In genomic region chr1:210123383-210123782, GRCh38 we compare ENCODE assay signal across 13 cellular contexts.
"Had no signal": no experiment of that assay in that cellular context is flagged by ENCODE, and none has a peak within 500 bp of the region (broad histone marks: within the 10 kb centered on the region; RNA-seq: fewer than 3 reads in every experiment).

No MANE protein-coding gene starts in this region.

- H3K27ac ChIP-seq: heart left ventricle, thyroid gland, VCaP had no signal

- H3K9me3 Mint-ChIP-seq: activated CD4-positive, alpha-beta memory T cell treated with anti-CD3 and anti-CD28 coated beads for 36 hours; natural killer cell treated with Interleukin-12 subunit alpha and Interleukin-12 subunit beta and Interleukin-15 and Interleukin-18, amount 100 ng/mL, for 72 hours; stimulated activated effector memory CD8-positive, alpha-beta T cell treated with anti-CD3 and anti-CD28 coated beads, Interleukin-12 subunit alpha, Interleukin-12 subunit beta, amount 100 ng/mL, for 72 hours had no signal

- H3K27me3 Mint-ChIP-seq: activated CD8-positive, alpha-beta memory T cell treated with anti-CD3 and anti-CD28 coated beads, Interleukin-2, amount 10 ng/mL, durations not matched to agents 7 days and 5 days had no signal

- H3K36me3 Mint-ChIP-seq: activated CD4-positive, alpha-beta memory T cell treated with anti-CD3 and anti-CD28 coated beads for 36 hours; activated CD8-positive, alpha-beta memory T cell treated with anti-CD3 and anti-CD28 coated beads, Interleukin-2, amount 10 ng/mL, durations not matched to agents 7 days and 5 days; activated naive CD8-positive, alpha-beta T cell; natural killer cell treated with Interleukin-12 subunit alpha and Interleukin-12 subunit beta and Interleukin-15 and Interleukin-18, amount 100 ng/mL, for 72 hours; stimulated activated effector memory CD8-positive, alpha-beta T cell treated with anti-CD3 and anti-CD28 coated beads, Interleukin-12 subunit alpha, Interleukin-12 subunit beta, amount 100 ng/mL, for 72 hours had no signal

- H3K4me3 Mint-ChIP-seq: activated CD4-positive, alpha-beta memory T cell treated with anti-CD3 and anti-CD28 coated beads for 36 hours; activated CD8-positive, alpha-beta memory T cell treated with anti-CD3 and anti-CD28 coated beads, Interleukin-2, amount 10 ng/mL, durations not matched to agents 7 days and 5 days; activated naive CD8-positive, alpha-beta T cell; natural killer cell treated with Interleukin-12 subunit alpha and Interleukin-12 subunit beta and Interleukin-15 and Interleukin-18, amount 100 ng/mL, for 72 hours; stimulated activated effector memory CD8-positive, alpha-beta T cell treated with anti-CD3 and anti-CD28 coated beads, Interleukin-12 subunit alpha, Interleukin-12 subunit beta, amount 100 ng/mL, for 72 hours had no signal

- H3K27me3 ChIP-seq: thyroid gland had no signal

- H3K4me1 Mint-ChIP-seq: activated CD8-positive, alpha-beta memory T cell treated with anti-CD3 and anti-CD28 coated beads, Interleukin-2, amount 10 ng/mL, durations not matched to agents 7 days and 5 days; stimulated activated effector memory CD8-positive, alpha-beta T cell treated with anti-CD3 and anti-CD28 coated beads, Interleukin-12 subunit alpha, Interleukin-12 subunit beta, amount 100 ng/mL, for 72 hours had no signal

- H3K9me3 ChIP-seq: heart left ventricle, thyroid gland had no signal

- H3K36me3 ChIP-seq: heart left ventricle, thyroid gland had no signal

- FAIRE-seq: frontal cortex had no signal

- H3K27ac Mint-ChIP-seq: activated CD4-positive, alpha-beta memory T cell treated with anti-CD3 and anti-CD28 coated beads for 36 hours; activated CD8-positive, alpha-beta memory T cell treated with anti-CD3 and anti-CD28 coated beads, Interleukin-2, amount 10 ng/mL, durations not matched to agents 7 days and 5 days; activated naive CD8-positive, alpha-beta T cell; natural killer cell treated with Interleukin-12 subunit alpha and Interleukin-12 subunit beta and Interleukin-15 and Interleukin-18, amount 100 ng/mL, for 72 hours; stimulated activated effector memory CD8-positive, alpha-beta T cell treated with anti-CD3 and anti-CD28 coated beads, Interleukin-12 subunit alpha, Interleukin-12 subunit beta, amount 100 ng/mL, for 72 hours had no signal

- H3K4me1 ChIP-seq: heart left ventricle, thyroid gland had no signal

- H3K4me3 ChIP-seq: heart left ventricle, thyroid gland had no signal

- DNase-seq: activated CD4-positive, alpha-beta memory T cell treated with anti-CD3 and anti-CD28 coated beads for 36 hours; activated CD8-positive, alpha-beta memory T cell treated with anti-CD3 and anti-CD28 coated beads, Interleukin-2, amount 10 ng/mL, durations not matched to agents 7 days and 5 days; activated effector memory CD4-positive, alpha-beta T cell treated with anti-CD3 and anti-CD28 coated beads, Interleukin-2, amount 50 U/mL, for 16 hours; activated T-cell treated with anti-CD3 and anti-CD28 coated beads, Interleukin-2, amount 50 U/mL, for 1 hour; anterior cingulate cortex; effector CD8-positive, alpha-beta T cell; heart left ventricle; thyroid gland had no signal
